Comparison of ENCODE assay signal across 15 cellular contexts in the genomic region with DNA sequence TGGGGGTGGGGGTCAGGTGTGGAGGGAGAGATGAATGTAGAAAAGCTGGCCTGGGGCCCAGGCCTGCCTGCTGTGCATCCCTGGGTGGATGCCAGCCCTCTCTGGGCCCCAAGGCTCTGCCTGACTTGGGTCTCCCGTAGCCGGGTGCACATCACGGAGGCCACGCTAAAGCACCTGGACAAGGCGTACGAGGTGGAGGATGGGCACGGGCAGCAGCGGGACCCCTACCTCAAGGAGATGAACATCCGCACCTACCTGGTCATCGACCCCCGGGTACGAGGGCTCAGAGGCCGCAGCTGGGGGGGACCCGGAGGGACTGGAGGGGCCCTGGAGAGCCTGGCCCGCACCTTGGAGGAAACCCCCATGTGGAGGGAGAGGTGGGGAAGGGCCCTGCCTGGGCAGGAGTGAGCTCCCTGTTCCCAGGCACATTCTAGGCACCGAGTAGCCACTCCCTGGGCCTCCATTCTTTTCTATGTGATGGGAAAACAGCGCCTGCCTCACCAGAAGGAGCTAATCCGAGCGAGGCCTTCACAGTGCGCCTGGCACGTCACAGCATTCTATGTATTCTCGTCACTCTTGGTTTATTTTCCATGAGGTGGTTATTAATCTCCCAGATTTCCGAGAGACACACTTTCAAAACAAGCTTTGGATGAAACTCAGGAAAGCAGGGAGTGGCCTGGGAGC. TPM values are rescaled to one million over a fixed set of nuclear protein-coding genes. Genes with fewer than 3 reads are reported as not detected.
DNase-seq lines count a peak whose midpoint lies in the region; ATAC-seq and TF ChIP-seq lines count a peak whose summit lies in the region.
"Had no signal": no experiment of that assay in that cellular context is flagged by ENCODE, and none has a peak within 500 bp of the region (broad histone marks: within the 10 kb centered on the region; RNA-seq: fewer than 3 reads in every experiment).

No MANE protein-coding gene starts in this region.

- no peak for TF ChIP-seq CTCF in AG10803 (conservative IDR thresholded peaks at IDR 0.05; ENCODE audit: low read length)
- no peak for TF ChIP-seq CTCF in RWPE2 (IDR thresholded peaks at IDR 0.05; ENCODE audit: poor library complexity, severe bottlenecking)
- TF ChIP-seq CTCF in fibroblast of pulmonary artery (IDR thresholded peaks at IDR 0.05; ENCODE audit: low read length, missing control alignments), result no peak

- H3K27ac ChIP-seq in RWPE2 (ENCODE audit: poor library complexity, severe bottlenecking) (peak overlapping the region; percentile 1), caudate nucleus (ENCODE audit: low read depth, low read length) (no peak overlapping the region)
- H3K27ac ChIP-seq: pancreas had no signal

- H3K4me1 Mint-ChIP-seq in T-helper 2 cell treated with Interferon-gamma antibody and Interleukin-4, amounts not matched to agents 5 μg/mL and 100 μg/mL, for 36 hours (ENCODE audit: low read depth), result no peaks in the 10 kb centered on the region

- H3K27ac Mint-ChIP-seq in T-helper 2 cell treated with Interferon-gamma antibody and Interleukin-4, amounts not matched to agents 5 μg/mL and 100 μg/mL, for 36 hours, result no peak overlapping the region

- H3K27me3 ChIP-seq in RWPE2 (ENCODE audit: insufficient read depth, poor library complexity, severe bottlenecking) (no peaks in the 10 kb centered on the region), skeletal muscle satellite cell (ENCODE audit: control insufficient read depth, insufficient read depth, low read length) (no peaks in the 10 kb centered on the region)
- H3K27me3 ChIP-seq: pancreas had no signal

- no peak for ATAC-seq in RWPE2 (ENCODE audit: low read depth)

- no peak overlapping the region for H3K4me3 Mint-ChIP-seq in T-helper 2 cell treated with Interferon-gamma antibody and Interleukin-4, amounts not matched to agents 5 μg/mL and 100 μg/mL, for 36 hours

- H3K4me2 ChIP-seq in skeletal muscle satellite cell (ENCODE audit: low read length), result no peak overlapping the region

- H3K4me3 ChIP-seq in AG10803 (ENCODE audit: low read length) (no peak overlapping the region), RWPE2 (ENCODE audit: severe bottlenecking) (no peak overlapping the region), fibroblast of pulmonary artery (replicated peaks; ENCODE audit: low read depth, low read length) (no peak overlapping the region), skeletal muscle satellite cell (ENCODE audit: low read length) (no peak overlapping the region)
- H3K4me3 ChIP-seq: pancreas had no signal

- peak; percentile 54 for DNase-seq in AG10803 (ENCODE audit: low read depth)
- peak; percentile 58 for DNase-seq in RWPE2 (ENCODE audit: low spot score)
- peak; percentile 19 for DNase-seq in fibroblast of pulmonary artery (ENCODE audit: low read depth)
- no peak for DNase-seq in T-helper 2 cell treated with Interferon-gamma antibody and Interleukin-4, amounts not matched to agents 5 μg/mL and 100 μg/mL, for 36 hours (ENCODE audit: low spot score)
- DNase-seq in EL, result no peak
- DNase-seq in caudate nucleus (lab: John Stamatoyannopoulos, UW), result no peak
- no peak for DNase-seq in cerebellum (ENCODE audit: low spot score)
- DNase-seq: activated CD4-positive, alpha-beta T cell treated with anti-CD3 and anti-CD28 coated beads for 1 hour; Karpas-422; mesendoderm; NCI-H2081 treated with DMSO at 0.1 percent for 48 hours; NK-92 treated with Interleukin-12 subunit alpha and Interleukin-12 subunit beta, amount 100 ng/mL, for 24 hours; stimulated activated CD4-positive, alpha-beta T cell treated with anti-CD3 and anti-CD28 coated beads, Interleukin-1b, Interleukin-23, amount 100 ng/mL, for 48 hours had no signal

- no peaks in the 10 kb centered on the region for H3K9me3 ChIP-seq in RWPE2 (ENCODE audit: severe bottlenecking)
- H3K9me3 ChIP-seq in skeletal muscle satellite cell (replicated peaks; ENCODE audit: low read length), result no peaks in the 10 kb centered on the region
- H3K9me3 ChIP-seq: pancreas had no signal

- H3K9me3 Mint-ChIP-seq in T-helper 2 cell treated with Interferon-gamma antibody and Interleukin-4, amounts not matched to agents 5 μg/mL and 100 μg/mL, for 36 hours, result no peaks in the 10 kb centered on the region

- peak overlapping the region; percentile 50 for H3K9ac ChIP-seq in skeletal muscle satellite cell (ENCODE audit: low read depth, low read length)

- H3K36me3 ChIP-seq in RWPE2 (ENCODE audit: low read depth) (no peaks in the 10 kb centered on the region), skeletal muscle satellite cell (ENCODE audit: insufficient read depth, low read length) (peaks cover 60% of the 10 kb centered on the region)
- H3K36me3 ChIP-seq: pancreas had no signal

- peaks cover 28% of the 10 kb centered on the region for H3K36me3 Mint-ChIP-seq in T-helper 2 cell treated with Interferon-gamma antibody and Interleukin-4, amounts not matched to agents 5 μg/mL and 100 μg/mL, for 36 hours (ENCODE audit: low read depth)

- H3K4me1 ChIP-seq in RWPE2 (ENCODE audit: insufficient read depth, poor library complexity, severe bottlenecking) (peaks cover 4% of the 10 kb centered on the region), skeletal muscle satellite cell (ENCODE audit: control insufficient read depth, insufficient read depth, low read length) (peaks cover 45% of the 10 kb centered on the region)
- H3K4me1 ChIP-seq: pancreas had no signal

- no peaks in the 10 kb centered on the region for H3K27me3 Mint-ChIP-seq in T-helper 2 cell treated with Interferon-gamma antibody and Interleukin-4, amounts not matched to agents 5 μg/mL and 100 μg/mL, for 36 hours (ENCODE audit: low read depth)

RNA-seq across cellular contexts. Expression of gene ADCY7, which starts 34.7 kb away (rescaled TPM):
- total RNA-seq in skeletal muscle satellite cell (2012; rRNA removed), result 57.0 and 57.7 TPM in 2 replicates
- 6.4 TPM for total RNA-seq in cerebellum

Comparison
In these comparisons a context has a peak if more than half of its experiments do, and no peak if none do; other contexts are left out.
1. DNase-seq: peak in AG10803 (single experiment), RWPE2 (single experiment) and fibroblast of pulmonary artery (single experiment); none in T-helper 2 cell treated with Interferon-gamma antibody and Interleukin-4, amounts not matched to agents 5 μg/mL and 100 μg/mL, for 36 hours (single experiment), EL (single experiment), caudate nucleus (0 of 61) and cerebellum (single experiment).